7 cellular contexts compared by ENCODE assay signal in the genomic region with DNA sequence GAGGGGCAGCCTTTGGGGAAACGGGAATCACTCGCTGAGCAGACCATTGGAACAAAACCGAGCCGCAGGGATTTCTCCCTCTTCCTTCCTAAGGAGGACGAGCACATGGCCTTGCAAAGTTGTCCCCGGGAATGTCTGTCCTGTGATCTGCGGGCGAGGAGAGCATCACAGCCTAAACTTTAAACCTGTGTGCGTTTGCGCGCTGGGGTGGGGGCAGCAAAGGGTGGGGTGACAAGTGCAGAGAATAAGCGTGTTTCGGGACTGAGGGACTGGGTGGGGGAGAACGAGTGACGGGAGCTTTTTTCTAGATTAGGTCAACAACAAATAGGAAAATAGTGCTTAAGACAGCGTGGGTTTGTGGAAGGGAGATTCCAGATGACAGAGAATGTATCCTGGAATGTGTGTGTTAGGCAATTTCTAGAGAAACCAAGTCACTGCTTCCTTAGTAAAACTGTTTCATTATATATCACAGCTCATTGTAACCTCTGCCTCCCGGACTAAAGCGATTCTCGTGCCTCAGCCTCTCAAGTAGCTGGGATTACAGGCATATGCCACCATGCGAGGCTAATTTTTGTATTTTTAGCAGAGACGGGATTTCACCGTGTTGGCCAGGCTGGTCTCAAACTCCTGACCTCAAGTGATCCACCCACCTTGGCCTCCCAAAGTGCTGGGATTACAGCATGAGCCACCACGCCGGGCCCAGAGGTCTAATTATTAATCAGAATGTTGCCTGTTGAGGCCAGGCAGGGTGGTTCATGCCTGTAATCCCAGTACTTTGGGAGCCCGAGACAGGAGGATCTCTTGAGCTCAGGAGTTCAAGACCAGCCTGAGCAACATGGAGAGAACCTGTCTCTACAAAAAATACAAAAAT. TPM values are rescaled to one million over a fixed set of nuclear protein-coding genes. Genes with fewer than 3 reads are reported as not detected.
DNase-seq lines count a peak whose midpoint lies in the region; ATAC-seq and TF ChIP-seq lines count a peak whose summit lies in the region.
"Not testable (repeated sequence)": the region's sequence is repeated elsewhere in the genome, so short reads cannot be mapped to it uniquely, and the experiment has no call there.

A gene (minus strand): TSS at position 169 of the 871 bp plus-strand sequence. CDS start 271 bp downstream, outside the sequence.

- peaks cover 37% of the 10 kb centered on the region for H3K4me1 Mint-ChIP-seq in activated CD4-positive, alpha-beta memory T cell treated with anti-CD3 and anti-CD28 coated beads, Interleukin-2, amount 10 ng/mL, durations not matched to agents 7 days and 5 days

- H3K9me3 ChIP-seq in ES-I3 (ENCODE audit: control insufficient read depth, insufficient read depth, low read length); skeletal muscle tissue (ENCODE audit: control insufficient read depth in 3 of 3, low read length in 3 of 3): not testable (repeated sequence)

- H3K4me3 ChIP-seq in NB4 (ENCODE audit: low read depth, low read length), result peak within 1 kb of the TSS; percentile 52
- peak within 1 kb of the TSS; percentile 73 to 91 (median 74) for H3K4me3 ChIP-seq in skeletal muscle tissue (ENCODE audit: low read length in 3 of 3)

- H3K9me3 Mint-ChIP-seq in activated CD4-positive, alpha-beta memory T cell treated with anti-CD3 and anti-CD28 coated beads, Interleukin-2, amount 10 ng/mL, durations not matched to agents 7 days and 5 days, result not testable (repeated sequence)

- not testable (repeated sequence) for TF ChIP-seq POLR2A in NB4 (IDR thresholded peaks at IDR 0.05; ENCODE audit: extremely low read depth, insufficient read length)

- not testable (repeated sequence) for H3K36me3 ChIP-seq in ES-I3 (ENCODE audit: insufficient read depth, low read length); skeletal muscle tissue (ENCODE audit: control insufficient read depth in 3 of 3, insufficient read depth in 3 of 3, low read length in 3 of 3)

- peaks cover 10% of the 10 kb centered on the region for H3K27me3 Mint-ChIP-seq in activated CD4-positive, alpha-beta memory T cell treated with anti-CD3 and anti-CD28 coated beads, Interleukin-2, amount 10 ng/mL, durations not matched to agents 7 days and 5 days

- POLR2A ChIA-PET in activated CD4-positive, alpha-beta memory T cell treated with anti-CD3 and anti-CD28 coated beads, Interleukin-2, amount 10 ng/mL, durations not matched to agents 7 days and 5 days (lab: Charles Lee), result interaction anchor here (1.1 to 2.1 kb wide), 2 partner anchors 8 to 24 kb away, joined by 3 to 7 read pairs; no protein-coding TSS in a partner anchor

- CTCF ChIA-PET in activated CD4-positive, alpha-beta memory T cell treated with anti-CD3 and anti-CD28 coated beads, Interleukin-2, amount 10 ng/mL, durations not matched to agents 7 days and 5 days (lab: Charles Lee), result interaction anchor here (0.6 to 2.2 kb wide), 6 partner anchors 13 to 492 kb away, joined by 3 to 8 read pairs (median 4); no protein-coding TSS in a partner anchor

- DNase-seq in NB4 (ENCODE audit: low read depth); activated CD4-positive, alpha-beta memory T cell treated with anti-CD3 and anti-CD28 coated beads, Interleukin-2, amount 10 ng/mL, durations not matched to agents 7 days and 5 days; caudate nucleus (lab: John Stamatoyannopoulos, UW); Right ventricle myocardium superior; mucosa of gallbladder (ENCODE audit: low spot score): not testable (repeated sequence)

- H3K4me3 Mint-ChIP-seq in activated CD4-positive, alpha-beta memory T cell treated with anti-CD3 and anti-CD28 coated beads, Interleukin-2, amount 10 ng/mL, durations not matched to agents 7 days and 5 days, result peak within 1 kb of the TSS; percentile 76

- H3K27ac Mint-ChIP-seq in activated CD4-positive, alpha-beta memory T cell treated with anti-CD3 and anti-CD28 coated beads, Interleukin-2, amount 10 ng/mL, durations not matched to agents 7 days and 5 days, result peak within 1 kb of the TSS; percentile 8

- ATAC-seq in Right ventricle myocardium superior (ENCODE audit: poor library complexity), result peak; percentile 1

- H3K9ac ChIP-seq in ES-I3 (ENCODE audit: low read depth, low read length) (peak within 1 kb of the TSS; percentile 84), skeletal muscle tissue (ENCODE audit: low read depth in 1 of 3, low read length in 3 of 3) (peak within 1 kb of the TSS; percentile 70 to 77 (median 75))

- H3K27ac ChIP-seq in caudate nucleus (ENCODE audit: low read depth, low read length), result peak within 1 kb of the TSS; percentile 8
- peak within 1 kb of the TSS; percentile 58 for H3K27ac ChIP-seq in skeletal muscle tissue (ENCODE audit: low read depth, low read length)

- not testable (repeated sequence) for TF ChIP-seq CTCF in NB4 (IDR thresholded peaks at IDR 0.05; ENCODE audit: low read depth, low read length)

- H3K4me1 ChIP-seq in ES-I3 (ENCODE audit: insufficient read depth, low read length) (peaks cover 18% of the 10 kb centered on the region), skeletal muscle tissue (ENCODE audit: control insufficient read depth in 3 of 3, insufficient read depth in 3 of 3, low read length in 3 of 3) (peaks cover 16 to 21% (median 18%) of the 10 kb centered on the region in 3 donors)

- H3K27me3 ChIP-seq in skeletal muscle tissue (ENCODE audit: control insufficient read depth in 3 of 3, insufficient read depth in 3 of 3, low read length in 3 of 3), result not testable (repeated sequence)

- intact Hi-C loops in Right ventricle myocardium superior (cut with DNase I), result not testable (repeated sequence)

- not testable (repeated sequence) for H3K36me3 Mint-ChIP-seq in activated CD4-positive, alpha-beta memory T cell treated with anti-CD3 and anti-CD28 coated beads, Interleukin-2, amount 10 ng/mL, durations not matched to agents 7 days and 5 days (ENCODE audit: low read depth)

RNA-seq across cellular contexts. Expression of the gene that starts here (rescaled TPM):
- total RNA-seq in activated CD4-positive, alpha-beta memory T cell treated with anti-CD3 and anti-CD28 coated beads, Interleukin-2, amount 10 ng/mL, durations not matched to agents 7 days and 5 days, result 10 to 100 TPM; 12.4 TPM
- 7.9 TPM for total RNA-seq in Right ventricle myocardium superior
- total RNA-seq in mucosa of gallbladder, result 10.0 TPM
- total RNA-seq in skeletal muscle tissue, result 12.0 TPM
